Comparison of ENCODE assay signal across 8 cellular contexts in genomic region chr2:160367887-160368286, GRCh38.
A peak's percentile ranks its signal among the peaks of the same experiment; 100 is the strongest.
DNase-seq lines count a peak whose midpoint lies in the region; ATAC-seq and TF ChIP-seq lines count a peak whose summit lies in the region.

No MANE protein-coding gene starts in this region.

- DNase-seq in AG09319 (ENCODE audit: extremely low read depth, low read depth) (peak; percentile 96), HEK293T (ENCODE audit: extremely low spot score) (peak; percentile 14), SW480 (ENCODE audit: low spot score) (peak; percentile 19), left ventricle myocardium superior (no peak), inferior parietal cortex (ENCODE audit: extremely low spot score) (no peak)
- DNase-seq in stimulated activated naive B cell treated with anti-CD40 and anti-IgM and Interleukin-4, amounts not matched to agents 10 μg/mL and 1 μg/mL and 100 μg/mL, for 72 hours = peak; percentile 31

- CTCF ChIA-PET in HEK293T (lab: Yijun Ruan, JAX) = no interaction called here

- H3K4me1 Mint-ChIP-seq in stimulated activated naive B cell treated with anti-CD40 and anti-IgM and Interleukin-4, amounts not matched to agents 10 μg/mL and 1 μg/mL and 100 μg/mL, for 72 hours = peaks cover 30 to 44% of the 10 kb centered on the region in 2 donors

- no peak overlapping the region for H3K27ac Mint-ChIP-seq in stimulated activated naive B cell treated with anti-CD40 and anti-IgM and Interleukin-4, amounts not matched to agents 10 μg/mL and 1 μg/mL and 100 μg/mL, for 72 hours

- peaks cover 5 to 23% of the 10 kb centered on the region in 2 donors for H3K36me3 Mint-ChIP-seq in stimulated activated naive B cell treated with anti-CD40 and anti-IgM and Interleukin-4, amounts not matched to agents 10 μg/mL and 1 μg/mL and 100 μg/mL, for 72 hours

- H3K4me3 Mint-ChIP-seq in stimulated activated naive B cell treated with anti-CD40 and anti-IgM and Interleukin-4, amounts not matched to agents 10 μg/mL and 1 μg/mL and 100 μg/mL, for 72 hours = peak overlapping the region; percentile 58 to 59

- no peak for TF ChIP-seq CTCF in AG09319 (IDR thresholded peaks at IDR 0.05; ENCODE audit: low read depth, low read length)

- H3K27me3 Mint-ChIP-seq in stimulated activated naive B cell treated with anti-CD40 and anti-IgM and Interleukin-4, amounts not matched to agents 10 μg/mL and 1 μg/mL and 100 μg/mL, for 72 hours = no peaks in the 10 kb centered on the region

- H3K9me3 Mint-ChIP-seq in stimulated activated naive B cell treated with anti-CD40 and anti-IgM and Interleukin-4, amounts not matched to agents 10 μg/mL and 1 μg/mL and 100 μg/mL, for 72 hours = no peaks in the 10 kb centered on the region

- POLR2A ChIA-PET in HEK293T (lab: Yijun Ruan, JAX) = interaction anchor here (0.5 kb wide), 1 partner anchor 35 kb away, joined by 3 read pairs; no protein-coding TSS in a partner anchor

- intact Hi-C loops in left ventricle myocardium superior (cut with micrococcal nuclease) = no loop called here

- peak; percentile 23 for ATAC-seq in left ventricle myocardium superior
- peak; percentile 98 for ATAC-seq in stimulated activated naive B cell treated with anti-CD40 and anti-IgM and Interleukin-4, amounts not matched to agents 10 μg/mL and 1 μg/mL and 100 μg/mL, for 72 hours (replicated peaks)
- no peak for ATAC-seq in HG02642 (IDR thresholded peaks at IDR 0.05; ENCODE audit: poor library complexity, unreplicated experiment)
- ATAC-seq in HG02763 (IDR thresholded peaks at IDR 0.05; ENCODE audit: unreplicated experiment) = no peak

TF ChIP-seq in HEK293T, 16 proteins besides CTCF, POLR2A, EP300 and RAD21:
- no peak for TF ChIP-seq ELF4 (IDR thresholded peaks at IDR 0.05)
- no peak for TF ChIP-seq SP1 (IDR thresholded peaks at IDR 0.05)
- TF ChIP-seq TARDBP (IDR thresholded peaks at IDR 0.05) = no peak
- TF ChIP-seq CTBP1 (IDR thresholded peaks at IDR 0.05; ENCODE audit: borderline replicate concordance) = no peak

Comparison
In these comparisons a context has a peak if more than half of its experiments do, and no peak if none do; other contexts are left out.
1. DNase-seq: peak in AG09319 (single experiment), HEK293T (single experiment), SW480 (single experiment) and stimulated activated naive B cell treated with anti-CD40 and anti-IgM and Interleukin-4, amounts not matched to agents 10 μg/mL and 1 μg/mL and 100 μg/mL, for 72 hours (single experiment); none in left ventricle myocardium superior (single experiment) and inferior parietal cortex (single experiment).
2. ATAC-seq: peak in left ventricle myocardium superior (single experiment) and stimulated activated naive B cell treated with anti-CD40 and anti-IgM and Interleukin-4, amounts not matched to agents 10 μg/mL and 1 μg/mL and 100 μg/mL, for 72 hours (2 of 2); none in HG02642 (single experiment) and HG02763 (single experiment).